ENCODE assay signal across 16 cellular contexts in the genomic region with DNA sequence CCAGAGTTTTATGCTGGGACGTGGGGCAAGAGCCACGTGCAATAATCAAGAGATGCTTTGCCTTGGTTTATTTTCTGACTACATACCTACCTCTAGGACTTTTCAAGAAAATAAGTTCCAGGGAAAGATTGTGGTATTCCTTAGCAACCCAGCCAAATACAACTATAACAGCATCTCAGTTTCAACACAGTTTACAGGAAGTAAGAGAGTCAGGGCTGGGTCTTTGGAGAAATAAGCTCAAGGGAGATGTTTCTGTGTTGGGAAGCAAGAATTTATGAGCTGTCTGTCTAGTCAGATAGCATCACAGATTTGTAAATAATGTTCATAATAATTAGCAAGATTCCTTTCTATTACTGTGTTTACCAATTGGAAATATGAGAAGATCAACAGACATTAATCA. TPM values are rescaled to one million over a fixed set of nuclear protein-coding genes. Genes with fewer than 3 reads are reported as not detected.
A peak's percentile ranks its signal among the peaks of the same experiment; 100 is the strongest.
DNase-seq lines count a peak whose midpoint lies in the region; TF ChIP-seq lines count a peak whose summit lies in the region.
"Had no signal": no experiment of that assay in that cellular context is flagged by ENCODE, and none has a peak within 500 bp of the region (broad histone marks: within the 10 kb centered on the region; RNA-seq: fewer than 3 reads in every experiment).

No MANE protein-coding gene starts in this region.

- DNase-seq in AG09319 (ENCODE audit: extremely low read depth, low read depth) (no peak), LNCaP clone FGC (ENCODE audit: low read depth) (peak; percentile 50), astrocyte of the hippocampus (ENCODE audit: low read depth, low spot score) (peak; percentile 31), left kidney (ENCODE audit: low read depth, low spot score) (peak; percentile 20), T-helper 2 cell (no peak), NCI-H1436 treated with DMSO at 0.1 percent for 48 hours (lab: John Stamatoyannopoulos, UW) (no peak), stomach (no peak)
- DNase-seq in activated CD8-positive, alpha-beta memory T cell treated with anti-CD3 and anti-CD28 coated beads, Interleukin-2, amount 50 U/mL, for 4 hours = no peak
- DNase-seq: aorta; dermis blood vessel endothelial cell; heart right ventricle; NCI-H1694 treated with DMSO at 0.1 percent for 48 hours; NCI-H510A; stimulated activated CD4-positive, alpha-beta T cell treated with anti-CD3 and anti-CD28 coated beads, Interleukin-12 subunit alpha, Interleukin-12 subunit beta, amount 100 ng/mL, for 4 hours; stimulated activated naive CD8-positive, alpha-beta T cell treated with anti-CD3 and anti-CD28 coated beads, Interleukin-15, Interleukin-2, amounts not matched to agents 100 U/mL and 50 U/mL, for 24 hours had no signal

- no peaks in the 10 kb centered on the region for H3K9me3 ChIP-seq in stomach
- H3K9me3 ChIP-seq: heart right ventricle had no signal

- no peaks in the 10 kb centered on the region for H3K27me3 ChIP-seq in stomach
- H3K27me3 ChIP-seq: heart right ventricle had no signal

- intact Hi-C loops in stomach (cut with DNase I; ENCODE audit: low total_unique reads) = no loop called here

- peaks cover 24 to 58% (median 28%) of the 10 kb centered on the region in 4 donors for H3K4me1 ChIP-seq in stomach

- no peak for TF ChIP-seq EP300 in stomach (IDR thresholded peaks at IDR 0.05)

- 83 to 92% (median 85%) methylated on average over 2 of the region's 2 CpGs for WGBS in stomach, 5 donors

- TF ChIP-seq POLR2A in stomach (IDR thresholded peaks at IDR 0.05) = no peak

- no peaks in the 10 kb centered on the region for H3K36me3 ChIP-seq in stomach
- H3K36me3 ChIP-seq: heart right ventricle had no signal

- H3K4me3 ChIP-seq in LNCaP clone FGC (ENCODE audit: low read depth, low read length) = no peak overlapping the region
- no peak overlapping the region for H3K4me3 ChIP-seq in stomach
- H3K4me3 ChIP-seq: heart right ventricle had no signal

- peak overlapping the region in 1 of 5 donors; percentile 44 for H3K27ac ChIP-seq in stomach
- H3K27ac ChIP-seq: KMS-11 had no signal

- TF ChIP-seq CTCF in AG09319 (IDR thresholded peaks at IDR 0.05; ENCODE audit: low read depth, low read length) (peak; percentile 0; the same call in 1 of the 2 replicates), LNCaP clone FGC (IDR thresholded peaks at IDR 0.05; ENCODE audit: control insufficient read depth, extremely low read depth, insufficient read depth) (no peak), stomach (IDR thresholded peaks at IDR 0.05) (no peak)

RNA-seq across cellular contexts. Expression of gene MAP3K5, which starts 35.1 kb away (rescaled TPM):
- total RNA-seq in stomach = 10 to 100 TPM; 23.2 to 40.3 (median 24.5) TPM
- 10 to 100 TPM in 2 of 3 donors, 1 to 10 TPM in 1; 4.9 to 12.5 (median 12.4) TPM for polyA plus RNA-seq in stomach

Comparison
In these comparisons a context has a peak if more than half of its experiments do, and no peak if none do; other contexts are left out.
1. DNase-seq: peak in LNCaP clone FGC (single experiment), astrocyte of the hippocampus (single experiment) and left kidney (single experiment); none in AG09319 (single experiment), T-helper 2 cell (0 of 5), NCI-H1436 treated with DMSO at 0.1 percent for 48 hours (single experiment), activated CD8-positive, alpha-beta memory T cell treated with anti-CD3 and anti-CD28 coated beads, Interleukin-2, amount 50 U/mL, for 4 hours (single experiment) and stomach (single experiment).